In the genomic region with DNA sequence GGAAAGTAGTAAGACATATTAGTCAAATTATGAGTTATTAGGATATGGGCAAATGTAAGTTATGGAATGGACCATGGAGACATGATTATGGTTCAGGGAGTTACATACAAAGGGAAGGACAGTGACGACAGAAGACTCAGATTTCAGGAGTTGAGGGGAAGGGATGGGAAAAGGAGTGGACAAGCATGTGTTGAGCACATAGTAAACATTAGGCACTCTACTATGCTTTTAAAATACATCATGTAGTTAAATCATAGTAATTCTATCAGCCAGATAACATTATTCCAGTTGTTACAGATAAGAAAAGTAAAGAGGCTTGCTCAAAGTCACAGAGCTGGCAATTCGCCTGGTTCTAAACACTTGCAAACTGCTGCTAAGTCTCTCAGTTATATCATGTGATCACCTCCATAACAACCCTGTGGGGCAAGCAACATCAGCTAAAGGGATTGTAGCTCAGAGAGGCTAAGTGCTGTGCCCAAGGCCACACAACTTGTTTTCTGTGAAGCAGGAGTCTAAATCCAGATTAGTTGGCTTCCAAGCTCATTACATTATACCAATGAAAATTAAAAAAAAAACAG, we compare ENCODE assay signal across 1 cellular context.
TF ChIP-seq lines count a peak whose summit lies in the region.

No MANE protein-coding gene starts in this region.

TF ChIP-seq in IMR-90, 13 proteins besides CTCF, POLR2A, EP300 and RAD21:
- no peak for TF ChIP-seq NFE2L2 (IDR thresholded peaks at IDR 0.05; ENCODE audit: low read depth, low read length)
- no peak for TF ChIP-seq RCOR1 (IDR thresholded peaks at IDR 0.05; ENCODE audit: insufficient replicate concordance, low read length)
- TF ChIP-seq SMC3 (IDR thresholded peaks at IDR 0.05; ENCODE audit: low read depth, low read length) = no peak
- TF ChIP-seq MAFK (IDR thresholded peaks at IDR 0.05; ENCODE audit: low read depth, low read length) = no peak
- no peak for TF ChIP-seq RFX5 (IDR thresholded peaks at IDR 0.05; ENCODE audit: low read depth, low read length)
- TF ChIP-seq BHLHE40 (IDR thresholded peaks at IDR 0.05; ENCODE audit: low read depth, low read length) = no peak
- TF ChIP-seq MAZ (IDR thresholded peaks at IDR 0.05; ENCODE audit: borderline replicate concordance, low read depth, low read length) = no peak
- no peak for TF ChIP-seq MXI1 (IDR thresholded peaks at IDR 0.05; ENCODE audit: borderline replicate concordance, low read depth, low read length)
- TF ChIP-seq FOS (IDR thresholded peaks at IDR 0.05; ENCODE audit: low read depth, low read length) = no peak
- TF ChIP-seq, protein P1, sequence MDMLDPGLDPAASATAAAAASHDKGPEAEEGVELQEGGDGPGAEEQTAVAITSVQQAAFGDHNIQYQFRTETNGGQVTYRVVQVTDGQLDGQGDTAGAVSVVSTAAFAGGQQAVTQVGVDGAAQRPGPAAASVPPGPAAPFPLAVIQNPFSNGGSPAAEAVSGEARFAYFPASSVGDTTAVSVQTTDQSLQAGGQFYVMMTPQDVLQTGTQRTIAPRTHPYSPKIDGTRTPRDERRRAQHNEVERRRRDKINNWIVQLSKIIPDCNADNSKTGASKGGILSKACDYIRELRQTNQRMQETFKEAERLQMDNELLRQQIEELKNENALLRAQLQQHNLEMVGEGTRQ (IDR thresholded peaks at IDR 0.05; ENCODE audit: low read depth, low read length) = no peak
- TF ChIP-seq CHD1 (IDR thresholded peaks at IDR 0.05; ENCODE audit: low read depth, low read length) = no peak
- TF ChIP-seq CEBPB (IDR thresholded peaks at IDR 0.05; ENCODE audit: low read depth, low read length) = no peak
- TF ChIP-seq, protein P2, sequence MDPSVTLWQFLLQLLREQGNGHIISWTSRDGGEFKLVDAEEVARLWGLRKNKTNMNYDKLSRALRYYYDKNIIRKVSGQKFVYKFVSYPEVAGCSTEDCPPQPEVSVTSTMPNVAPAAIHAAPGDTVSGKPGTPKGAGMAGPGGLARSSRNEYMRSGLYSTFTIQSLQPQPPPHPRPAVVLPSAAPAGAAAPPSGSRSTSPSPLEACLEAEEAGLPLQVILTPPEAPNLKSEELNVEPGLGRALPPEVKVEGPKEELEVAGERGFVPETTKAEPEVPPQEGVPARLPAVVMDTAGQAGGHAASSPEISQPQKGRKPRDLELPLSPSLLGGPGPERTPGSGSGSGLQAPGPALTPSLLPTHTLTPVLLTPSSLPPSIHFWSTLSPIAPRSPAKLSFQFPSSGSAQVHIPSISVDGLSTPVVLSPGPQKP (IDR thresholded peaks at IDR 0.05; ENCODE audit: borderline replicate concordance, low read depth, low read length) = no peak
